2 cellular contexts compared by ENCODE assay signal in the genomic region with DNA sequence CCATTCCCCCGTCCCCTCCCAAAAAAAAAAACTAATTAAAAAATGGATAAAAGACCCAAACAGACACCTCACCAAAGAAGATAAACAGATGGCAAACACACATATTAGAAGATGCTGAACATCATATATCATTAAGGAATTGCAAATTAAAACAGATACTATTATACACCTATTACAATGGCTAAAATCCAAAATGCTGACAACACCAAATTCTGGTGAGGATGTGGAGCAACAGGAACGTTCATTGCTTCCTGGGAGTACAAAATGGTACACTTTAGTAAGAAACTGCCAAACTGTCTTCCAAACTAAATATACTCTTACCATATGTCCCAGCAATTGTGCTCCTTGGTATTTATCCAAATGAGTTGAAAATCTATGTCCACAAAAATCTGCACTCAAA.
A peak's percentile ranks its signal among the peaks of the same experiment; 100 is the strongest.
TF ChIP-seq lines count a peak whose summit lies in the region.

No MANE protein-coding gene starts in this region.

TF ChIP-seq in HEK293, 187 proteins besides CTCF, POLR2A, EP300 and RAD21:
- TF ChIP-seq HOXD13 (CRISPR knock-in tag; IDR thresholded peaks at IDR 0.05; ENCODE audit: borderline replicate concordance) (no peak), ZNF311 (tag by site-specific recombination; IDR thresholded peaks at IDR 0.05; ENCODE audit: borderline replicate concordance) (no peak), ZNF585B (tag by site-specific recombination; IDR thresholded peaks at IDR 0.05) (0 out of 2 replicates have a peak, but pooled peaks have one; percentile 44), ZNF140 (tag by site-specific recombination; IDR thresholded peaks at IDR 0.05) (no peak), ZNF529 (tag by site-specific recombination; IDR thresholded peaks at IDR 0.05; ENCODE audit: insufficient replicate concordance) (no peak), ZNF132 (tag by site-specific recombination; IDR thresholded peaks at IDR 0.05; ENCODE audit: borderline replicate concordance) (no peak), ZNF677 (tag by site-specific recombination; IDR thresholded peaks at IDR 0.05) (no peak), ZNF623 (tag by site-specific recombination; IDR thresholded peaks at IDR 0.05) (no peak)

TF ChIP-seq in K562, 482 proteins besides CTCF, POLR2A, EP300 and RAD21:
- TF ChIP-seq ZNF696 (CRISPR knock-in tag; conservative IDR thresholded peaks at IDR 0.05), result no peak
- TF ChIP-seq MAFF (IDR thresholded peaks at IDR 0.05; ENCODE audit: low read length), result peak; percentile 17; the same call in 1 of the 2 replicates
- peak; percentile 32 for TF ChIP-seq RBM25 (IDR thresholded peaks at IDR 0.05; ENCODE audit: low read depth, low read length, severe bottlenecking)
- peak; percentile 52 for TF ChIP-seq ZNF316 (IDR thresholded peaks at IDR 0.05)
- TF ChIP-seq, protein P1, sequence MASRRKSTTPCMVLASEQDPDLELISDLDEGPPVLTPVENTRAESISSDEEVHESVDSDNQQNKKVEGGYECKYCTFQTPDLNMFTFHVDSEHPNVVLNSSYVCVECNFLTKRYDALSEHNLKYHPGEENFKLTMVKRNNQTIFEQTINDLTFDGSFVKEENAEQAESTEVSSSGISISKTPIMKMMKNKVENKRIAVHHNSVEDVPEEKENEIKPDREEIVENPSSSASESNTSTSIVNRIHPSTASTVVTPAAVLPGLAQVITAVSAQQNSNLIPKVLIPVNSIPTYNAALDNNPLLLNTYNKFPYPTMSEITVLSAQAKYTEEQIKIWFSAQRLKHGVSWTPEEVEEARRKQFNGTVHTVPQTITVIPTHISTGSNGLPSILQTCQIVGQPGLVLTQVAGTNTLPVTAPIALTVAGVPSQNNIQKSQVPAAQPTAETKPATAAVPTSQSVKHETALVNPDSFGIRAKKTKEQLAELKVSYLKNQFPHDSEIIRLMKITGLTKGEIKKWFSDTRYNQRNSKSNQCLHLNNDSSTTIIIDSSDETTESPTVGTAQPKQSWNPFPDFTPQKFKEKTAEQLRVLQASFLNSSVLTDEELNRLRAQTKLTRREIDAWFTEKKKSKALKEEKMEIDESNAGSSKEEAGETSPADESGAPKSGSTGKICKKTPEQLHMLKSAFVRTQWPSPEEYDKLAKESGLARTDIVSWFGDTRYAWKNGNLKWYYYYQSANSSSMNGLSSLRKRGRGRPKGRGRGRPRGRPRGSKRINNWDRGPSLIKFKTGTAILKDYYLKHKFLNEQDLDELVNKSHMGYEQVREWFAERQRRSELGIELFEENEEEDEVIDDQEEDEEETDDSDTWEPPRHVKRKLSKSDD (conservative IDR thresholded peaks at IDR 0.05; ENCODE audit: low read length), result no peak
- TF ChIP-seq, protein P2, sequence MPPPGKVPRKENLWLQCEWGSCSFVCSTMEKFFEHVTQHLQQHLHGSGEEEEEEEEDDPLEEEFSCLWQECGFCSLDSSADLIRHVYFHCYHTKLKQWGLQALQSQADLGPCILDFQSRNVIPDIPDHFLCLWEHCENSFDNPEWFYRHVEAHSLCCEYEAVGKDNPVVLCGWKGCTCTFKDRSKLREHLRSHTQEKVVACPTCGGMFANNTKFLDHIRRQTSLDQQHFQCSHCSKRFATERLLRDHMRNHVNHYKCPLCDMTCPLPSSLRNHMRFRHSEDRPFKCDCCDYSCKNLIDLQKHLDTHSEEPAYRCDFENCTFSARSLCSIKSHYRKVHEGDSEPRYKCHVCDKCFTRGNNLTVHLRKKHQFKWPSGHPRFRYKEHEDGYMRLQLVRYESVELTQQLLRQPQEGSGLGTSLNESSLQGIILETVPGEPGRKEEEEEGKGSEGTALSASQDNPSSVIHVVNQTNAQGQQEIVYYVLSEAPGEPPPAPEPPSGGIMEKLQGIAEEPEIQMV (tag; conservative IDR thresholded peaks at IDR 0.05; ENCODE audit: low read depth), result no peak
- peak; percentile 24; the same call in 1 of the 2 replicates for TF ChIP-seq C11orf30 (IDR thresholded peaks at IDR 0.05; ENCODE audit: low read depth)
- no peak for TF ChIP-seq MCM5 (IDR thresholded peaks at IDR 0.05; ENCODE audit: low read depth)
